In genomic region chr13:99056381-99057014, GRCh38 we compare ENCODE assay signal across 25 cellular contexts.
A peak's percentile ranks its signal among the peaks of the same experiment; 100 is the strongest.
DNase-seq lines count a peak whose midpoint lies in the region; ATAC-seq, FAIRE-seq and TF ChIP-seq lines count a peak whose summit lies in the region.
"Had no signal": no experiment of that assay in that cellular context is flagged by ENCODE, and none has a peak within 500 bp of the region (broad histone marks: within the 10 kb centered on the region; RNA-seq: fewer than 3 reads in every experiment).

No MANE protein-coding gene starts in this region.

- 77 to 80% methylated on average over 7 of the region's 7 CpGs for WGBS in esophagus, 2 donors
- WGBS in HepG2 (ENCODE audit: low lambda C conversion rate): 75% methylated on average over 5 of the region's 7 CpGs

- no peak overlapping the region for H3K27ac ChIP-seq in CD4-positive, CD25-positive, alpha-beta regulatory T cell (ENCODE audit: insufficient read depth, low read length, poor library complexity, severe bottlenecking)
- peak overlapping the region; percentile 71 to 81 for H3K27ac ChIP-seq in esophagus (ENCODE audit: low read depth in 2 of 2, low read length in 1 of 2)
- H3K27ac ChIP-seq in naive thymus-derived CD4-positive, alpha-beta T cell (ENCODE audit: low read depth, low read length): no peak overlapping the region
- H3K27ac ChIP-seq in HepG2 (ENCODE audit: extremely low read length, insufficient read depth, low read length): no peak overlapping the region
- H3K27ac ChIP-seq: KMS-11, neutrophil had no signal

- in situ Hi-C loops in HepG2 (cut with HindIII; ENCODE audit: extremely low pct_ligation_motif_present, low pct_unique_long_range_greater_than_20kb): no loop called here

- TF ChIP-seq EP300 in HepG2 (IDR thresholded peaks at IDR 0.05; ENCODE audit: low read depth in 2 of 2, low read length in 2 of 2) (no peak), HepG2 (CRISPR knock-in tag; IDR thresholded peaks at IDR 0.05; ENCODE audit: borderline replicate concordance) (no peak)

- H3K4me2 ChIP-seq in HepG2 (ENCODE audit: low read depth, low read length): no peak overlapping the region
- H3K4me2 ChIP-seq: KMS-11 had no signal

- no peaks in the 10 kb centered on the region for H3K36me3 Mint-ChIP-seq in CD4-positive, CD25-positive, alpha-beta regulatory T cell
- H3K36me3 Mint-ChIP-seq in naive thymus-derived CD4-positive, alpha-beta T cell: peaks cover 0 to 22% (median 3%) of the 10 kb centered on the region in 5 donors
- H3K36me3 Mint-ChIP-seq in nephron progenitor cell (ENCODE audit: low read depth): no peaks in the 10 kb centered on the region

- BruUV-seq in HepG2 (replicated peaks; lab: Mats Ljungman, UMichigan): no TSS peak

- H3K9me3 Mint-ChIP-seq in CD4-positive, CD25-positive, alpha-beta regulatory T cell: no peaks in the 10 kb centered on the region
- peaks cover 0 to 4% (median 0%) of the 10 kb centered on the region in 11 donors for H3K9me3 Mint-ChIP-seq in naive thymus-derived CD4-positive, alpha-beta T cell
- H3K9me3 Mint-ChIP-seq in nephron progenitor cell: no peaks in the 10 kb centered on the region

- FAIRE-seq in HepG2 (lab: Jason Lieb, UNC): no peak
- FAIRE-seq: astrocyte, colon had no signal

- no peaks in the 10 kb centered on the region for H3K27me3 ChIP-seq in CD4-positive, CD25-positive, alpha-beta regulatory T cell (ENCODE audit: control insufficient read depth, insufficient read depth, low read length)
- no peaks in the 10 kb centered on the region for H3K27me3 ChIP-seq in esophagus (ENCODE audit: control insufficient read depth in 1 of 2, insufficient read depth in 2 of 2, low read length in 2 of 2)
- H3K27me3 ChIP-seq in naive thymus-derived CD4-positive, alpha-beta T cell (ENCODE audit: control insufficient read depth in 2 of 2, insufficient read depth in 2 of 2, low read length in 2 of 2): no peaks in the 10 kb centered on the region
- H3K27me3 ChIP-seq in HepG2 (ENCODE audit: control insufficient read depth in 1 of 2, insufficient read depth in 2 of 2, low read length in 2 of 2): no peaks in the 10 kb centered on the region; a peak in 1 of 5 replicates

- peaks cover 43% of the 10 kb centered on the region for H3K4me1 ChIP-seq in CD4-positive, CD25-positive, alpha-beta regulatory T cell (ENCODE audit: control insufficient read depth, insufficient read depth, low read length, poor library complexity, severe bottlenecking)
- H3K4me1 ChIP-seq in esophagus (ENCODE audit: control insufficient read depth in 2 of 2, insufficient read depth in 2 of 2, low read length in 1 of 2) (peaks cover 6 to 21% of the 10 kb centered on the region in 2 donors), HepG2 (ENCODE audit: insufficient read depth, low read length) (no peaks in the 10 kb centered on the region)
- H3K4me1 ChIP-seq in naive thymus-derived CD4-positive, alpha-beta T cell (ENCODE audit: control insufficient read depth in 2 of 2, insufficient read depth in 2 of 2, low read length in 2 of 2): peaks cover 38 to 78% of the 10 kb centered on the region in 2 donors

- H3K4me3 ChIP-seq in CD4-positive, CD25-positive, alpha-beta regulatory T cell (ENCODE audit: low read depth, low read length): no peak overlapping the region
- H3K4me3 ChIP-seq in esophagus (ENCODE audit: low read depth in 1 of 2, low read length in 2 of 2): no peak overlapping the region
- H3K4me3 ChIP-seq in naive thymus-derived CD4-positive, alpha-beta T cell (ENCODE audit: low read length): no peak overlapping the region
- no peak overlapping the region for H3K4me3 ChIP-seq in HepG2 (replicated peaks in 1 of 3; ENCODE audit: insufficient read depth in 1 of 3, low read depth in 2 of 3, low read length in 3 of 3)

- CTCF ChIA-PET in naive thymus-derived CD4-positive, alpha-beta T cell (lab: Charles Lee): interaction anchor here (0.7 to 1.1 kb wide), 2 partner anchors 10 to 340 kb away, joined by 3 read pairs; no protein-coding TSS in a partner anchor
- CTCF ChIA-PET in HepG2 (lab: Yijun Ruan, JAX; ENCODE audit: low intra/inter-chr PET ratio, low total read pairs): no interaction called here

- intact Hi-C loops in naive thymus-derived CD4-positive, alpha-beta T cell (cut with micrococcal nuclease): loop anchor here in 1 of 2 donors (1.0 to 10.0 kb wide), 2 partner anchors 10 to 482 kb away; partner anchors contain the start of gene STK24
- intact Hi-C loops in HepG2 (cut with micrococcal nuclease; ENCODE audit: unreplicated experiment): no loop called here

- H2AFZ ChIP-seq in HepG2 (ENCODE audit: low read length): no peak overlapping the region

- no peaks in the 10 kb centered on the region for H4K20me1 ChIP-seq in HepG2 (ENCODE audit: insufficient read depth, low read length)

- TF ChIP-seq CTCF in HepG2 (CRISPR knock-in tag; IDR thresholded peaks at IDR 0.05) (no peak), nephron progenitor cell (IDR thresholded peaks at IDR 0.05) (no peak)

- H3K4me3 Mint-ChIP-seq in CD4-positive, CD25-positive, alpha-beta regulatory T cell: no peak overlapping the region
- H3K4me3 Mint-ChIP-seq in naive thymus-derived CD4-positive, alpha-beta T cell: peak overlapping the region in 2 of 10 donors; percentile 31 to 50
- no peak overlapping the region for H3K4me3 Mint-ChIP-seq in nephron progenitor cell

- TF ChIP-seq RAD21 in HepG2 (CRISPR knock-in tag; IDR thresholded peaks at IDR 0.05): no peak

- no peak for ATAC-seq in CD4-positive, CD25-positive, alpha-beta regulatory T cell (ENCODE audit: low read depth in 2 of 2)
- ATAC-seq in naive thymus-derived CD4-positive, alpha-beta T cell: no peak
- no peak for ATAC-seq in HepG2
- ATAC-seq: stimulated activated naive CD8-positive, alpha-beta T cell treated with anti-CD3 and anti-CD28 coated beads, Interleukin-15, Interleukin-2, amounts not matched to agents 100 U/mL and 50 U/mL, for 24 hours had no signal

- no peaks in the 10 kb centered on the region for H3K9me3 ChIP-seq in CD4-positive, CD25-positive, alpha-beta regulatory T cell (ENCODE audit: control insufficient read depth in 2 of 2, low read length in 2 of 2)
- H3K9me3 ChIP-seq in esophagus (ENCODE audit: control insufficient read depth in 2 of 2, insufficient read depth in 1 of 2, low read depth in 1 of 2, low read length in 1 of 2): no peaks in the 10 kb centered on the region
- no peaks in the 10 kb centered on the region for H3K9me3 ChIP-seq in naive thymus-derived CD4-positive, alpha-beta T cell (ENCODE audit: control insufficient read depth in 2 of 3, low read length in 3 of 3)
- no peaks in the 10 kb centered on the region for H3K9me3 ChIP-seq in HepG2 (ENCODE audit: low read length)
- H3K9me3 ChIP-seq: neutrophil had no signal

- no peak for DNase-seq in CD4-positive, CD25-positive, alpha-beta regulatory T cell
- DNase-seq in HCEC 1CT (peak; percentile 4), HepG2 (ENCODE audit: low spot score) (no peak), nephron progenitor cell (no peak), NCI-H2081 (lab: John Stamatoyannopoulos, UW) (no peak)
- DNase-seq in naive thymus-derived CD4-positive, alpha-beta T cell: no peak
- DNase-seq in activated CD8-positive, alpha-beta memory T cell treated with anti-CD3 and anti-CD28 coated beads for 24 hours: no peak
- DNase-seq: activated CD4-positive, alpha-beta T cell treated with anti-CD3 and anti-CD28 coated beads for 4 hours; activated CD8-positive, alpha-beta memory T cell treated with anti-CD3 and anti-CD28 coated beads, Interleukin-2, amount 50 U/mL, for 4 hours; activated gamma-delta T cell treated with Interleukin-2 at 50 U/mL for 16 hours; COR-L47; EL; glutamatergic neuron; NCI-H1092 treated with DMSO at 0.1 percent for 48 hours; NCI-H2107; NCI-H69; OCI-M1; retina; stimulated activated naive CD8-positive, alpha-beta T cell treated with anti-CD3 and anti-CD28 coated beads, Interleukin-15, Interleukin-2, amounts not matched to agents 100 U/mL and 50 U/mL, for 24 hours; T1000 had no signal

- H3K9ac ChIP-seq in HepG2 (ENCODE audit: insufficient read depth, low read depth, low read length): no peak overlapping the region
- H3K9ac ChIP-seq: KMS-11 had no signal

- no peaks in the 10 kb centered on the region for H3K36me3 ChIP-seq in CD4-positive, CD25-positive, alpha-beta regulatory T cell (ENCODE audit: control insufficient read depth, insufficient read depth, low read length)
- no peaks in the 10 kb centered on the region for H3K36me3 ChIP-seq in esophagus (ENCODE audit: control insufficient read depth in 2 of 2, insufficient read depth in 2 of 2, low read length in 1 of 2)
- no peaks in the 10 kb centered on the region for H3K36me3 ChIP-seq in naive thymus-derived CD4-positive, alpha-beta T cell (ENCODE audit: control insufficient read depth in 2 of 3, insufficient read depth in 3 of 3, low read length in 3 of 3)
- no peaks in the 10 kb centered on the region for H3K36me3 ChIP-seq in HepG2 (replicated peaks in 1 of 2; ENCODE audit: control insufficient read depth in 1 of 2, insufficient read depth in 2 of 2, low read length in 2 of 2)
- H3K36me3 ChIP-seq: neutrophil had no signal

- no peak for TF ChIP-seq POLR2A in HepG2 (IDR thresholded peaks at IDR 0.05; ENCODE audit: insufficient read depth in 1 of 2, low read depth in 2 of 2, low read length in 2 of 2)

- H3K4me1 Mint-ChIP-seq in CD4-positive, CD25-positive, alpha-beta regulatory T cell: peaks cover 25 to 79% (median 50%) of the 10 kb centered on the region in 4 donors
- H3K4me1 Mint-ChIP-seq in naive thymus-derived CD4-positive, alpha-beta T cell: peaks cover 51 to 99% (median 94%) of the 10 kb centered on the region in 7 donors
- peaks cover 40% of the 10 kb centered on the region for H3K4me1 Mint-ChIP-seq in nephron progenitor cell

- H3K27ac Mint-ChIP-seq in CD4-positive, CD25-positive, alpha-beta regulatory T cell: peak overlapping the region in 2 of 3 donors; percentile 11 to 71
- H3K27ac Mint-ChIP-seq in naive thymus-derived CD4-positive, alpha-beta T cell: peak overlapping the region in 7 of 9 donors; percentile 40 to 96 (median 75)
- H3K27ac Mint-ChIP-seq in nephron progenitor cell: no peak overlapping the region

- no peaks in the 10 kb centered on the region for H3K79me2 ChIP-seq in HepG2 (ENCODE audit: insufficient read depth, low read length)

- no peaks in the 10 kb centered on the region for H3K27me3 Mint-ChIP-seq in CD4-positive, CD25-positive, alpha-beta regulatory T cell
- H3K27me3 Mint-ChIP-seq in naive thymus-derived CD4-positive, alpha-beta T cell: peaks cover 0 to 13% (median 0%) of the 10 kb centered on the region in 5 donors
- H3K27me3 Mint-ChIP-seq in nephron progenitor cell (ENCODE audit: low read depth, poor library complexity): peaks cover 5% of the 10 kb centered on the region

- POLR2A ChIA-PET in naive thymus-derived CD4-positive, alpha-beta T cell (lab: Charles Lee): interaction anchor here (0.7 to 4.8 kb wide), 6 partner anchors 9 to 60 kb away, joined by 3 to 34 read pairs (median 18); no protein-coding TSS in a partner anchor
- POLR2A ChIA-PET in HepG2 (lab: Yijun Ruan, JAX): no interaction called here

TF ChIP-seq in HepG2, 621 proteins besides CTCF, POLR2A, EP300 and RAD21 (continues in another document):
- no peak for TF ChIP-seq ZNF619 (CRISPR knock-in tag; IDR thresholded peaks at IDR 0.05)
- no peak for TF ChIP-seq NBN (conservative IDR thresholded peaks at IDR 0.05)

Comparison
In these comparisons a context has a peak if more than half of its experiments do, and no peak if none do; other contexts are left out.
1. H3K27ac ChIP-seq: peak in esophagus (2 of 2); none in CD4-positive, CD25-positive, alpha-beta regulatory T cell (single experiment), naive thymus-derived CD4-positive, alpha-beta T cell (single experiment) and HepG2 (single experiment).